In the genomic region with DNA sequence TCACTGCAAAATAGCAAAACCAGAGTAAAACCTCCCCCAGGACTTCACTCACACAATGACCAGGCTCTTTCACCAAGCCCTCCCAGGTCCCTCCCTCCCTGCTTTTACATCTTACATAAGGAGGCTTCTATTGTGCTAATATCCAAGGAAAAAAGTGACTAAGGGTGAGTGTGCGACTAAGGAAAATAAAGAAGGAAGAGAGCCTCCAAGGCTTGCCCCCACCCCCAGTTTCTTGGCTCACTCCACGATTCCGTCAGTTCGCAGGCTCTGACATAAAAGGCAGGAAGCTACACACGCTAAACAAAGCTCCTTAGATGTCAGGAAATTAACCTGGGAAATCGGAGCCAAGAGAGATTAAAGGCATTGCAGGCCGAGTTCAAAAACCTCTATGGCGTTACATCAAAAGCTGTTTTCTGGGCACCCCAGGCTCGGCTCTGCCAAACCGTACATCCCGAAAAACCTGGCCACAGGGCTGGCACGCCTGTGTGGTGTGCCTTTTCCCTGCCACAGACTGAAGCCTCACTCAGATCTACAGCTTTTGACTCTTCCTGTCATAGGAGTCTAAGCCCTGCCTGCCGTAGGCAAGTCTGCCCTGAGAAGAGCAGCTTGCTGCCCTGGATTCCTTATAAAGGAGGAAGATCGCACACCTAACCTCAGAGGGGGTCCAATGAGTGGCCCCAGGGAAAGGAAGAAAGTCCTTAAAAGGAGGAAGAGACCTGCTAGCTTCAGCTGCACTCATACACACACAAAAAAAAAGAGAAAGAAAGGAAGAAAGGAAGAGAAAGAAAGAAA, we compare ENCODE assay signal across 1 cellular context.
TF ChIP-seq lines count a peak whose summit lies in the region.

No MANE protein-coding gene starts in this region.

TF ChIP-seq in SK-N-SH, 30 proteins besides CTCF, POLR2A, EP300 and RAD21 (continued from another document):
- TF ChIP-seq, protein P1, sequence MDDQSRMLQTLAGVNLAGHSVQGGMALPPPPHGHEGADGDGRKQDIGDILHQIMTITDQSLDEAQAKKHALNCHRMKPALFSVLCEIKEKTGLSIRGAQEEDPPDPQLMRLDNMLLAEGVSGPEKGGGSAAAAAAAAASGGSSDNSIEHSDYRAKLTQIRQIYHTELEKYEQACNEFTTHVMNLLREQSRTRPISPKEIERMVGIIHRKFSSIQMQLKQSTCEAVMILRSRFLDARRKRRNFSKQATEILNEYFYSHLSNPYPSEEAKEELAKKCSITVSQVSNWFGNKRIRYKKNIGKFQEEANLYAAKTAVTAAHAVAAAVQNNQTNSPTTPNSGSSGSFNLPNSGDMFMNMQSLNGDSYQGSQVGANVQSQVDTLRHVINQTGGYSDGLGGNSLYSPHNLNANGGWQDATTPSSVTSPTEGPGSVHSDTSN (IDR thresholded peaks at IDR 0.05): peak; percentile 75
- TF ChIP-seq FOXJ3 (CRISPR knock-in tag; IDR thresholded peaks at IDR 0.05) (no peak), MXI1 (IDR thresholded peaks at IDR 0.05; ENCODE audit: low read depth, low read length) (no peak), YY1 (IDR thresholded peaks at IDR 0.05; ENCODE audit: low read depth) (0 out of 2 replicates have a peak, but pooled peaks have one; percentile 30), SIN3A (IDR thresholded peaks at IDR 0.05; ENCODE audit: borderline replicate concordance, low read depth, low read length) (no peak)
- TF ChIP-seq, protein P2, sequence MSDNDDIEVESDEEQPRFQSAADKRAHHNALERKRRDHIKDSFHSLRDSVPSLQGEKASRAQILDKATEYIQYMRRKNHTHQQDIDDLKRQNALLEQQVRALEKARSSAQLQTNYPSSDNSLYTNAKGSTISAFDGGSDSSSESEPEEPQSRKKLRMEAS (IDR thresholded peaks at IDR 0.05; ENCODE audit: low read depth): peak; percentile 75
